Comparison of ENCODE assay signal across 25 cellular contexts in the genomic region with DNA sequence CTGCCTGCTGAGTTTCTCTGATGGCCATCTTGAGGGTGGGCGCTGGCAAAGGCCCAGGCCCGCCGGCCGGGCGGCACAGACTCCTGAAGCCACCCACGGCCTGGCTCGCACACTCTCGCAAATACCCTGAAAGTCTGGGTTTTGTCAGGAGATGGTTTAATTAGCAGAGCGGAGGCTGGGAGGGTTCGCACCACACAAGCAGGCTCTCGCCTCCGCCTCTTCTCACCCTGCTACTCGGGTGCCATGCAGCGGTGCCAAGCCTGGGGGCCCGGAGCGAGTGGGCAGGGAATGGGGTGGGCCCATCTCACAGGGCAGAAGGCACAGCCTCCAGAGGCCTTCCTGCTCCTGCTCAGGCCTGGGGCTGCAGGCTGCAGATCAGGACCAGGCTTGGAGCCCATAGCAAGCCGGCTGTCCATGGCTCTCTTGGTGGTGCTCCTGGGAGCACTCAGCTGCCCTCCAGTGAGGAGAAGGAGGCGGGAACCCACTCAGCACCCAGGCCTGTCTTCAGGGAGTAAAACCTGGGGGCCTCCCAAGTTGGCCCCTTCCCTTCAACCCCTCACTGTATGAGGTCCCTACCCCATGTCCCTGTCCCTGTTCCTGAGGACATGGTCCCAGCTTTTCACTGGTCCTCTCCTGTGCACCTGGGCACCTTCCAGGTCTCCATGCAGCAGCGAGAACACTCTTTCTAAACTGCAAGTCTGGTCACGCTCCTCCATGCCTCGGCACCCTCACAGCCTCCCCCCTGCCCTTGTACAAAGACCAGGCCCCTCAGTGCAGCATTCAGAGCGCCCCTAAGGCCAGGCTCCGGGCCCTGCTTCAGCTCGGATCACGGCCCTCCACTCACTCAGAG.
DNase-seq lines count a peak whose midpoint lies in the region; ATAC-seq and TF ChIP-seq lines count a peak whose summit lies in the region.
"Had no signal": no experiment of that assay in that cellular context is flagged by ENCODE, and none has a peak within 500 bp of the region (broad histone marks: within the 10 kb centered on the region; RNA-seq: fewer than 3 reads in every experiment).

No MANE protein-coding gene starts in this region.

- no peak for ATAC-seq in HG03139 (IDR thresholded peaks at IDR 0.05; ENCODE audit: unreplicated experiment)
- ATAC-seq: HCT116; psoas muscle; stimulated activated naive CD8-positive, alpha-beta T cell treated with anti-CD3 and anti-CD28 coated beads, Interleukin-15, amount 100 ng/mL, for 72 hours had no signal

- no peaks in the 10 kb centered on the region for H3K27me3 ChIP-seq in BLaER1 treated with 17β-estradiol and CSF1 and Interleukin-3, amounts not matched to agents 10 nM and 100 nM
- H3K27me3 ChIP-seq in stomach smooth muscle (ENCODE audit: control insufficient read depth in 1 of 2, insufficient read depth in 2 of 2, low read length in 2 of 2) (no peaks in the 10 kb centered on the region), breast epithelium (no peaks in the 10 kb centered on the region)
- H3K27me3 ChIP-seq: MG63 had no signal

- H3K9ac ChIP-seq in BLaER1 treated with 17β-estradiol and CSF1 and Interleukin-3, amounts not matched to agents 10 nM and 100 nM, result peak overlapping the region in 4 of 11 experiments; percentile 38 to 75 (median 50); a peak in 4 of 22 replicates
- peak overlapping the region in 1 of 2 donors; percentile 27 for H3K9ac ChIP-seq in stomach smooth muscle (ENCODE audit: low read length in 2 of 2)

- H3K36me3 ChIP-seq in BLaER1 treated with 17β-estradiol and CSF1 and Interleukin-3, amounts not matched to agents 10 nM and 100 nM, result 0 out of 22 replicates have a peak, but pooled peaks cover 0 to 4% (median 0%) of the 10 kb centered on the region in 11 experiments
- H3K36me3 ChIP-seq in stomach smooth muscle (ENCODE audit: control insufficient read depth in 2 of 2, insufficient read depth in 2 of 2, low read length in 2 of 2) (no peaks in the 10 kb centered on the region), breast epithelium (no peaks in the 10 kb centered on the region)
- H3K36me3 ChIP-seq: MG63 had no signal

- peak in 31 of 42 donors; percentile 40 to 87 (median 68) for DNase-seq in head of caudate nucleus
- DNase-seq in foreskin fibroblast, result no peak
- no peak for DNase-seq in NCI-H2196 (lab: John Stamatoyannopoulos, UW; ENCODE audit: unreplicated experiment)
- DNase-seq in breast epithelium (ENCODE audit: low spot score in 2 of 2), result no peak
- DNase-seq: activated CD4-positive, alpha-beta memory T cell treated with anti-CD3 and anti-CD28 coated beads, Interleukin-2, amount 10 ng/mL, durations not matched to agents 7 days and 5 days; activated CD4-positive, alpha-beta T cell treated with anti-CD3 and anti-CD28 coated beads for 1 hour; activated effector memory CD4-positive, alpha-beta T cell treated with anti-CD3 and anti-CD28 coated beads, Interleukin-2, amount 50 U/mL, for 16 hours; activated naive CD8-positive, alpha-beta T cell treated with anti-CD3 and anti-CD28 coated beads, Interleukin-2, amount 10 ng/mL, durations not matched to agents 7 days and 5 days; Calu3; KBM-7; kidney glomerular epithelial cell; MG63; NCI-H774; psoas muscle; RPMI8226; stimulated activated naive CD8-positive, alpha-beta T cell treated with anti-CD3 and anti-CD28 coated beads, Interleukin-15, amount 100 ng/mL, for 72 hours had no signal

- peaks cover 23 to 98% (median 59%) of the 10 kb centered on the region in 11 experiments; a peak in 18 of 22 replicates for H4K20me1 ChIP-seq in BLaER1 treated with 17β-estradiol and CSF1 and Interleukin-3, amounts not matched to agents 10 nM and 100 nM

- intact Hi-C loops in head of caudate nucleus (cut with DNase I), result loop anchor here (10.0 kb wide), 1 partner anchor 47 kb away; no protein-coding TSS in a partner anchor
- intact Hi-C loops in breast epithelium (cut with DNase I; ENCODE audit: low total_unique reads), result no loop called here

- no peak for TF ChIP-seq POLR2A in breast epithelium (IDR thresholded peaks at IDR 0.05)

- H3K4me1 ChIP-seq in BLaER1 treated with 17β-estradiol and CSF1 and Interleukin-3, amounts not matched to agents 10 nM and 100 nM, result peaks cover 45 to 82% (median 77%) of the 10 kb centered on the region in 10 experiments
- H3K4me1 ChIP-seq in stomach smooth muscle (ENCODE audit: control insufficient read depth, insufficient read depth, low read length) (peaks cover 69% of the 10 kb centered on the region), breast epithelium (no peaks in the 10 kb centered on the region)

- H3K4me2 ChIP-seq in BLaER1 treated with 17β-estradiol and CSF1 and Interleukin-3, amounts not matched to agents 10 nM and 100 nM, result peak overlapping the region in 9 of 11 experiments; percentile 88 to 98 (median 97); a peak in 18 of 22 replicates

- TF ChIP-seq CTCF in foreskin fibroblast (IDR thresholded peaks at IDR 0.05; ENCODE audit: low read depth, low read length) (no peak), breast epithelium (IDR thresholded peaks at IDR 0.05) (no peak)

- peak overlapping the region in 2 of 11 experiments; percentile 49 to 90; a peak in 1 of 22 replicates for H3K27ac ChIP-seq in BLaER1 treated with 17β-estradiol and CSF1 and Interleukin-3, amounts not matched to agents 10 nM and 100 nM
- H3K27ac ChIP-seq in angular gyrus (ENCODE audit: low read depth, low read length), result peak overlapping the region; percentile 94
- H3K27ac ChIP-seq in stomach smooth muscle (ENCODE audit: low read length), result peak overlapping the region; percentile 89
- H3K27ac ChIP-seq in breast epithelium, result no peak overlapping the region
- H3K27ac ChIP-seq: C4-2B, epithelial cell of prostate, psoas muscle had no signal

- H3K4me3 ChIP-seq in BLaER1 treated with 17β-estradiol and CSF1 and Interleukin-3, amounts not matched to agents 10 nM and 100 nM, result no peak overlapping the region
- H3K4me3 ChIP-seq in stomach smooth muscle (ENCODE audit: low read length in 2 of 2), result peak overlapping the region in 1 of 2 donors; percentile 44
- H3K4me3 ChIP-seq in foreskin fibroblast (ENCODE audit: low read depth in 1 of 2, low read length in 2 of 2), result no peak overlapping the region
- no peak overlapping the region for H3K4me3 ChIP-seq in breast epithelium
- H3K4me3 ChIP-seq: lung, MG63, psoas muscle, skin epidermis had no signal

- H3K9me3 ChIP-seq in BLaER1 treated with 17β-estradiol and CSF1 and Interleukin-3, amounts not matched to agents 10 nM and 100 nM (replicated peaks in 1 of 11), result no peaks in the 10 kb centered on the region
- H3K9me3 ChIP-seq in stomach smooth muscle (ENCODE audit: control insufficient read depth in 2 of 2, low read length in 2 of 2) (no peaks in the 10 kb centered on the region), breast epithelium (no peaks in the 10 kb centered on the region)
- H3K9me3 ChIP-seq: MG63, psoas muscle had no signal

Comparison
In these comparisons a context has a peak if more than half of its experiments do, and no peak if none do; other contexts are left out.
1. H3K27ac ChIP-seq: peak in angular gyrus (single experiment) and stomach smooth muscle (single experiment); none in breast epithelium (0 of 2).
2. DNase-seq: peak in head of caudate nucleus (31 of 42); none in foreskin fibroblast (0 of 2), NCI-H2196 (single experiment) and breast epithelium (0 of 2).